ENCODE assay signal across 18 cellular contexts in genomic region chr18:76657428-76657827, GRCh38.
DNase-seq lines count a peak whose midpoint lies in the region; ATAC-seq and TF ChIP-seq lines count a peak whose summit lies in the region.
"Had no signal": no experiment of that assay in that cellular context is flagged by ENCODE, and none has a peak within 500 bp of the region (broad histone marks: within the 10 kb centered on the region; RNA-seq: fewer than 3 reads in every experiment).

No MANE protein-coding gene starts in this region.

- H3K4me1 Mint-ChIP-seq in natural killer cell: peaks cover 18 to 20% of the 10 kb centered on the region in 2 donors

- H2AFZ ChIP-seq in DND-41 (ENCODE audit: low read depth, low read length) (no peak overlapping the region), KMS-11 (ENCODE audit: low read depth) (no peak overlapping the region)

- no peak overlapping the region for H3K9ac ChIP-seq in DND-41 (ENCODE audit: low read depth, low read length)
- H3K9ac ChIP-seq in KMS-11: no peak overlapping the region

- no peak overlapping the region for H3K27ac Mint-ChIP-seq in natural killer cell
- H3K27ac Mint-ChIP-seq: activated CD4-positive, alpha-beta memory T cell treated with anti-CD3 and anti-CD28 coated beads for 36 hours had no signal

- H3K4me2 ChIP-seq in DND-41 (ENCODE audit: insufficient read depth, low read length) (no peak overlapping the region), KMS-11 (peak overlapping the region; percentile 3; the same call in 1 of the 2 replicates)

- H3K27me3 ChIP-seq in DND-41 (ENCODE audit: insufficient read depth, low read length, poor library complexity) (peaks cover 5% of the 10 kb centered on the region), KMS-11 (ENCODE audit: insufficient read depth, low read depth) (no peaks in the 10 kb centered on the region)

- H4K20me1 ChIP-seq in DND-41 (ENCODE audit: insufficient read depth, low read length): no peaks in the 10 kb centered on the region
- H4K20me1 ChIP-seq in KMS-11 (ENCODE audit: insufficient read depth): no peaks in the 10 kb centered on the region

- ATAC-seq in DND-41 (ENCODE audit: insufficient read depth, low read depth): peak; percentile 55
- ATAC-seq in natural killer cell: peak in 1 of 3 donors; percentile 28
- no peak for ATAC-seq in HG02623 (IDR thresholded peaks at IDR 0.05; ENCODE audit: unreplicated experiment)
- ATAC-seq: gastroesophageal sphincter, left cardiac atrium, right cardiac atrium had no signal

- H3K79me2 ChIP-seq in DND-41 (ENCODE audit: insufficient read depth, low read length): no peaks in the 10 kb centered on the region
- no peaks in the 10 kb centered on the region for H3K79me2 ChIP-seq in KMS-11 (ENCODE audit: insufficient read depth, low read depth)

- H3K4me1 ChIP-seq in DND-41 (ENCODE audit: insufficient read depth, low read length): peaks cover 20% of the 10 kb centered on the region
- peaks cover 13% of the 10 kb centered on the region for H3K4me1 ChIP-seq in KMS-11 (ENCODE audit: low read depth, poor library complexity, severe bottlenecking)
- H3K4me1 ChIP-seq: gastroesophageal sphincter had no signal

- H3K4me3 Mint-ChIP-seq in natural killer cell: peak overlapping the region; percentile 70
- H3K4me3 Mint-ChIP-seq: activated CD4-positive, alpha-beta memory T cell treated with anti-CD3 and anti-CD28 coated beads for 36 hours had no signal

- H3K27ac ChIP-seq in DND-41 (ENCODE audit: low read length) (no peak overlapping the region), KMS-11 (no peak overlapping the region)
- H3K27ac ChIP-seq: gastroesophageal sphincter had no signal

- TF ChIP-seq CTCF in DND-41 (IDR thresholded peaks at IDR 0.05; ENCODE audit: borderline replicate concordance, extremely low read depth, low read length, poor library complexity, severe bottlenecking): peak; percentile 9
- TF ChIP-seq CTCF in KMS-11 (conservative IDR thresholded peaks at IDR 0.05; ENCODE audit: low read depth, low read length): no peak
- no peak for TF ChIP-seq CTCF in natural killer cell (IDR thresholded peaks at IDR 0.05)

- H3K36me3 ChIP-seq in DND-41 (ENCODE audit: insufficient read depth, low read length) (no peaks in the 10 kb centered on the region), KMS-11 (ENCODE audit: insufficient read depth) (no peaks in the 10 kb centered on the region)
- H3K36me3 ChIP-seq: gastroesophageal sphincter had no signal

- DNase-seq in DND-41: peak; percentile 18
- peak; percentile 36 for DNase-seq in amniotic epithelial cell (ENCODE audit: low read depth)
- no peak for DNase-seq in natural killer cell
- no peak for DNase-seq in NCI-H1930 (lab: John Stamatoyannopoulos, UW)
- DNase-seq in DMS153 (lab: John Stamatoyannopoulos, UW): no peak
- DNase-seq in AML-193 (lab: John Stamatoyannopoulos, UW): no peak
- DNase-seq: activated CD4-positive, alpha-beta memory T cell treated with anti-CD3 and anti-CD28 coated beads for 36 hours; effector memory CD8-positive, alpha-beta T cell; left cardiac atrium; NCI-H1436; NCI-H526 treated with DMSO at 0.1 percent for 48 hours; right cardiac atrium; stimulated activated CD4-positive, alpha-beta T cell treated with anti-CD3 and anti-CD28 coated beads, Interleukin-2, amount 100 ng/mL, for 48 hours; T1000 had no signal

- intact Hi-C loops in natural killer cell (cut with micrococcal nuclease): no loop called here

- no peaks in the 10 kb centered on the region for H3K9me3 Mint-ChIP-seq in natural killer cell
- H3K9me3 Mint-ChIP-seq: activated CD4-positive, alpha-beta memory T cell treated with anti-CD3 and anti-CD28 coated beads for 36 hours; effector memory CD8-positive, alpha-beta T cell had no signal

- peaks cover 25 to 35% of the 10 kb centered on the region in 2 donors for H3K27me3 Mint-ChIP-seq in natural killer cell (ENCODE audit: low read depth in 2 of 2)

- H3K4me3 ChIP-seq in DND-41 (ENCODE audit: low read depth in 1 of 2, low read length in 2 of 2) (no peak overlapping the region), KMS-11 (IDR thresholded peaks at IDR 0.05; ENCODE audit: insufficient read depth, low read depth, low read length) (no peak overlapping the region)
- H3K4me3 ChIP-seq: gastroesophageal sphincter had no signal

- no peaks in the 10 kb centered on the region for H3K9me3 ChIP-seq in DND-41 (ENCODE audit: insufficient read depth, low read length, severe bottlenecking)
- H3K9me3 ChIP-seq: gastroesophageal sphincter had no signal

- no peaks in the 10 kb centered on the region for H3K36me3 Mint-ChIP-seq in natural killer cell
- H3K36me3 Mint-ChIP-seq: activated CD4-positive, alpha-beta memory T cell treated with anti-CD3 and anti-CD28 coated beads for 36 hours; CD14-positive monocyte had no signal

Comparison
In these comparisons a context has a peak if more than half of its experiments do, and no peak if none do; other contexts are left out.
1. DNase-seq: peak in DND-41 (single experiment) and amniotic epithelial cell (single experiment); none in natural killer cell (single experiment), NCI-H1930 (0 of 2), DMS153 (single experiment) and AML-193 (0 of 2).